ENCODE assay signal across 8 cellular contexts in genomic region chr6:110875548-110876169, GRCh38. TPM values are rescaled to one million over a fixed set of nuclear protein-coding genes. Genes with fewer than 3 reads are reported as not detected.
DNase-seq lines count a peak whose midpoint lies in the region; TF ChIP-seq lines count a peak whose summit lies in the region.

No MANE protein-coding gene starts in this region.

- no peaks in the 10 kb centered on the region for H3K27me3 Mint-ChIP-seq in Calu3 (ENCODE audit: unreplicated experiment)

- POLR2A ChIA-PET in HEK293T (lab: Yijun Ruan, JAX), result interaction anchor here (0.7 to 6.5 kb wide), 21 partner anchors 11 to 384 kb away, joined by 3 to 93 read pairs (median 4); partner anchors contain the start of genes CDK19, GTF3C6 and RPF2

- peaks cover 55% of the 10 kb centered on the region for H3K36me3 Mint-ChIP-seq in Calu3 (ENCODE audit: insufficient read depth, unreplicated experiment)

- peak overlapping the region; percentile 99 for H3K27ac ChIP-seq in muscle layer of colon (ENCODE audit: low read depth, low read length)

- no peak for DNase-seq in Calu3
- DNase-seq in HEK293T (ENCODE audit: extremely low spot score), result peak; percentile 28
- peak; percentile 53 for DNase-seq in NCI-H345 (lab: John Stamatoyannopoulos, UW)
- peak; percentile 54 for DNase-seq in activated T-cell treated with anti-CD3 and anti-CD28 coated beads for 1 hour (ENCODE audit: low read depth)
- DNase-seq in epithelial cell of esophagus (ENCODE audit: low read depth), result peak; percentile 56
- peak; percentile 75 for DNase-seq in stimulated activated CD8-positive, alpha-beta memory T cell treated with anti-CD3 and anti-CD28 coated beads, Interleukin-4, amount 100 ng/mL, for 48 hours
- DNase-seq in epidermal melanocyte (ENCODE audit: insufficient read length, low spot score), result no peak

- intact Hi-C loops in Calu3 (cut with micrococcal nuclease; ENCODE audit: unreplicated experiment), result loop anchor here (2.0 to 5.0 kb wide), 3 partner anchors 61 to 348 kb away; partner anchors contain the start of gene CDK19

- no peaks in the 10 kb centered on the region for H3K27me3 ChIP-seq in muscle layer of colon (ENCODE audit: control insufficient read depth in 1 of 2, insufficient read depth in 2 of 2, low read length in 2 of 2)

- TSS peak; percentile 87 for BruUV-seq in Calu3 (replicated peaks; lab: Mats Ljungman, UMichigan)

- H3K9me3 Mint-ChIP-seq in Calu3 (ENCODE audit: low read depth, unreplicated experiment), result no peaks in the 10 kb centered on the region

- peak overlapping the region; percentile 87 for H3K27ac Mint-ChIP-seq in Calu3 (ENCODE audit: unreplicated experiment)

- TF ChIP-seq CTCF in Calu3 (IDR thresholded peaks at IDR 0.05; ENCODE audit: unreplicated experiment) (no peak), epithelial cell of esophagus (IDR thresholded peaks at IDR 0.05; ENCODE audit: insufficient read depth, low read depth, low read length, missing control alignments) (no peak)

- H3K4me3 ChIP-seq in epithelial cell of esophagus (ENCODE audit: low read length) (peak overlapping the region; percentile 96), muscle layer of colon (ENCODE audit: low read depth in 1 of 2, low read length in 2 of 2) (peak overlapping the region; percentile 73 to 96)

- peaks cover 35% of the 10 kb centered on the region for H3K4me1 ChIP-seq in muscle layer of colon (ENCODE audit: insufficient read depth, low read length)

- H3K4me3 Mint-ChIP-seq in Calu3 (ENCODE audit: low read depth, unreplicated experiment), result peak overlapping the region; percentile 85

- H3K9ac ChIP-seq in muscle layer of colon (ENCODE audit: low read length), result peak overlapping the region; percentile 63

- CTCF ChIA-PET in Calu3 (lab: Charles Lee), result interaction anchor here (0.7 to 1.9 kb wide), 5 partner anchors 17 to 211 kb away, joined by 3 to 10 read pairs (median 6); partner anchors contain the start of gene CDK19
- CTCF ChIA-PET in HEK293T (lab: Yijun Ruan, JAX), result interaction anchor here (0.8 to 1.6 kb wide), 3 partner anchors 11 to 193 kb away, joined by 3 to 5 read pairs (median 4); no protein-coding TSS in a partner anchor

- H3K36me3 ChIP-seq in muscle layer of colon (ENCODE audit: insufficient read depth, low read length), result no peaks in the 10 kb centered on the region

- peaks cover 34% of the 10 kb centered on the region for H3K4me1 Mint-ChIP-seq in Calu3 (ENCODE audit: low read depth, unreplicated experiment)

- no peaks in the 10 kb centered on the region for H3K9me3 ChIP-seq in muscle layer of colon (ENCODE audit: low read length)

TF ChIP-seq in HEK293T, 16 proteins besides CTCF, POLR2A, EP300 and RAD21:
- TF ChIP-seq FOXM1 (IDR thresholded peaks at IDR 0.05; ENCODE audit: borderline replicate concordance) (no peak), PKNOX1 (IDR thresholded peaks at IDR 0.05) (no peak), BHLHE40 (IDR thresholded peaks at IDR 0.05; ENCODE audit: borderline replicate concordance) (no peak), TARDBP (IDR thresholded peaks at IDR 0.05) (no peak), FOXK2 (IDR thresholded peaks at IDR 0.05) (no peak), LEF1 (IDR thresholded peaks at IDR 0.05; ENCODE audit: borderline replicate concordance) (0 out of 2 replicates have a peak, but pooled peaks have one; percentile 18)

RNA-seq across cellular contexts. Expression of gene AMD1, which starts 1.1 kb away (rescaled TPM):
- total RNA-seq in Calu3 (2022), result 74.0 and 74.6 TPM in 2 replicates

Comparison
In these comparisons a context has a peak if more than half of its experiments do, and no peak if none do; other contexts are left out.
1. DNase-seq: peak in HEK293T (single experiment), NCI-H345 (single experiment), activated T-cell treated with anti-CD3 and anti-CD28 coated beads for 1 hour (single experiment), epithelial cell of esophagus (single experiment) and stimulated activated CD8-positive, alpha-beta memory T cell treated with anti-CD3 and anti-CD28 coated beads, Interleukin-4, amount 100 ng/mL, for 48 hours (single experiment); none in Calu3 (single experiment) and epidermal melanocyte (single experiment).